ENCODE assay signal across 8 cellular contexts in the genomic region with DNA sequence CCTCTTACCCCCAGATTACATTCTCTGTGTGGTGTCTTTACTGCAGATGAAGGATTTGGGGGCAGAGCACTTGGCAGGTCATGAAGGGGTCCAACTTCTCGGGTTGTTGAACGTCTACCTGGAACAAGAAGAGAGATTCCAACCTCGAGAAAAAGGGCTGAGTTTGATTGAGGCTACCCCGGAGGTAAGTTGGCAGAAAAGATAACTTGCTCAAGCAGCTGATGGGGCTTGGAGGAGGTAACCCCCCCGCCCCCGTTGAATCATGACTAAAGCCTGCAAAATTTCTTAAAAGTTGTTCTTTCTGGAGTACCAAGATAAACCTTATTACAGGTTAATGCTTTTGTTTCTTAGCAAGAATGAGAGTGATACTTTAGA. TPM values are rescaled to one million over a fixed set of nuclear protein-coding genes. Genes with fewer than 3 reads are reported as not detected.
DNase-seq lines count a peak whose midpoint lies in the region; ATAC-seq and TF ChIP-seq lines count a peak whose summit lies in the region.

No MANE protein-coding gene starts in this region.

- no peaks in the 10 kb centered on the region for H3K9me3 ChIP-seq in cardiac muscle cell (ENCODE audit: low read depth)
- H3K9me3 ChIP-seq in right lobe of liver = no peaks in the 10 kb centered on the region

- H3K9me3 Mint-ChIP-seq in type B pancreatic cell = no peaks in the 10 kb centered on the region

- WGBS in right lobe of liver (ENCODE audit: insufficient coverage, low coverage, low lambda C conversion rate, missing lambda C conversion rate) = 6% methylated on average over 5 of the region's 6 CpGs

- H3K27ac Mint-ChIP-seq in type B pancreatic cell = peak overlapping the region; percentile 83

- H3K27me3 Mint-ChIP-seq in type B pancreatic cell = peaks cover 7% of the 10 kb centered on the region

- H3K4me1 ChIP-seq in cardiac muscle cell (ENCODE audit: low read depth) (peaks cover 24% of the 10 kb centered on the region), right lobe of liver (peaks cover 0 to 10% (median 0%) of the 10 kb centered on the region in 4 donors)

- H3K27me3 ChIP-seq in cardiac muscle cell (no peaks in the 10 kb centered on the region), right lobe of liver (no peaks in the 10 kb centered on the region)

- intact Hi-C loops in Right ventricle myocardium superior (cut with DNase I) = no loop called here
- intact Hi-C loops in right lobe of liver (cut with DNase I) = no loop called here

- DNase-seq in cardiac muscle cell (ENCODE audit: low read depth in 1 of 2, low spot score in 1 of 2) = no peak
- DNase-seq in Right ventricle myocardium superior = no peak
- peak; percentile 47 for DNase-seq in amniotic epithelial cell (ENCODE audit: low read depth)
- DNase-seq in right lobe of liver = no peak
- no peak for DNase-seq in type B pancreatic cell (ENCODE audit: extremely low spot score, unreplicated experiment)
- DNase-seq in activated CD4-positive, CD25-positive, alpha-beta regulatory T cell (lab: John Stamatoyannopoulos, UW) = no peak

- no peak for TF ChIP-seq POLR2A in right lobe of liver (IDR thresholded peaks at IDR 0.05)

- H3K4me1 Mint-ChIP-seq in type B pancreatic cell (ENCODE audit: unreplicated experiment) = peaks cover 38% of the 10 kb centered on the region

- H3K27ac ChIP-seq in cardiac muscle cell (peak overlapping the region; percentile 99), right lobe of liver (peak overlapping the region; percentile 83 to 95 (median 89))

- peak overlapping the region; percentile 99 for H3K4me3 Mint-ChIP-seq in type B pancreatic cell

- H3K36me3 ChIP-seq in cardiac muscle cell (peaks cover 32% of the 10 kb centered on the region), right lobe of liver (peaks cover 0 to 13% (median 0%) of the 10 kb centered on the region in 4 donors)

- TF ChIP-seq CTCF in cardiac muscle cell (IDR thresholded peaks at IDR 0.05; ENCODE audit: low read depth, low read length) (no peak), right lobe of liver (IDR thresholded peaks at IDR 0.05) (no peak), type B pancreatic cell (conservative IDR thresholded peaks at IDR 0.05) (no peak)

- ATAC-seq in Right ventricle myocardium superior (ENCODE audit: poor library complexity) (no peak), right lobe of liver (no peak), HG02610 (IDR thresholded peaks at IDR 0.05; ENCODE audit: unreplicated experiment) (no peak)
- ATAC-seq in activated CD4-positive, CD25-positive, alpha-beta regulatory T cell treated with anti-CD3 and anti-CD28 coated beads, Interleukin-2, amount 50 U/mL, for 24 hours = no peak

- H3K4me3 ChIP-seq in cardiac muscle cell = peak overlapping the region; percentile 88
- H3K4me3 ChIP-seq in right lobe of liver = peak overlapping the region; percentile 87 to 90 (median 89)

- H3K36me3 Mint-ChIP-seq in type B pancreatic cell = peaks cover 25% of the 10 kb centered on the region

RNA-seq across cellular contexts. Expression of gene CCNG2, which starts 1.5 kb away (rescaled TPM):
- total RNA-seq in cardiac muscle cell (14.7 and 18.3 TPM in 2 replicates), Right ventricle myocardium superior (9.6 TPM), right lobe of liver (10 to 100 TPM in 2 of 6 experiments, 1 to 10 TPM in 4; 3.3 to 15.6 (median 6.1) TPM), type B pancreatic cell (ENCODE audit: low replicate concordance) (53.0 and 67.9 TPM in 2 replicates)
- polyA plus RNA-seq in cardiac muscle cell = 15.0 and 20.1 TPM in 2 replicates
